21 cellular contexts compared by ENCODE assay signal in genomic region chr1:3162483-3162882, GRCh38.
DNase-seq lines count a peak whose midpoint lies in the region; ATAC-seq and TF ChIP-seq lines count a peak whose summit lies in the region.
"Had no signal": no experiment of that assay in that cellular context is flagged by ENCODE, and none has a peak within 500 bp of the region (broad histone marks: within the 10 kb centered on the region; RNA-seq: fewer than 3 reads in every experiment).

No MANE protein-coding gene starts in this region.

- H3K27ac ChIP-seq in ascending aorta (peak overlapping the region; percentile 75 to 79), dorsolateral prefrontal cortex (peak overlapping the region in 51 of 59 donors; percentile 12 to 92 (median 72))
- H3K27ac ChIP-seq: Peyer's patch had no signal

- H3K36me3 ChIP-seq in ascending aorta = no peaks in the 10 kb centered on the region
- H3K36me3 ChIP-seq: Peyer's patch had no signal

- DNase-seq in ascending aorta (ENCODE audit: low spot score in 2 of 2) (no peak), dorsolateral prefrontal cortex (no peak), progenitor cell of endocrine pancreas (ENCODE audit: low spot score, unreplicated experiment) (no peak), T-helper 1 cell (no peak), MV-4-11 (lab: John Stamatoyannopoulos, UW) (no peak), KBM-7 (no peak)
- DNase-seq: AML-193; COR-L47; DMS153; GOT3; NCI-H1694 treated with DMSO at 0.1 percent for 48 hours; NCI-H2107; NCI-H510A; NCI-H748 treated with DMSO at 0.1 percent for 48 hours; NK-92 treated with Interleukin-12 subunit alpha and Interleukin-12 subunit beta, amount 100 ng/mL, for 24 hours; Peyer's patch had no signal

- peak overlapping the region; percentile 81 for H3K27ac Mint-ChIP-seq in progenitor cell of endocrine pancreas

- H3K9me3 Mint-ChIP-seq in progenitor cell of endocrine pancreas (ENCODE audit: low read depth) = no peaks in the 10 kb centered on the region

- TF ChIP-seq CTCF in ascending aorta (IDR thresholded peaks at IDR 0.05) (no peak), dorsolateral prefrontal cortex (IDR thresholded peaks at IDR 0.05 in 54 of 56, conservative IDR thresholded peaks at IDR 0.05 in 2 of 56; ENCODE audit: low read depth in 1 of 56, partially characterized antibody in 56 of 56) (no peak), progenitor cell of endocrine pancreas (IDR thresholded peaks at IDR 0.05; ENCODE audit: unreplicated experiment) (no peak)

- intact Hi-C loops in ascending aorta (cut with DNase I) (no loop called here), dorsolateral prefrontal cortex (cut with DNase I) (no loop called here)

- peaks cover 3% of the 10 kb centered on the region for H3K27me3 Mint-ChIP-seq in progenitor cell of endocrine pancreas

- H3K4me3 Mint-ChIP-seq in progenitor cell of endocrine pancreas (ENCODE audit: low read depth) = no peak overlapping the region

- H3K4me3 ChIP-seq in ascending aorta (no peak overlapping the region), dorsolateral prefrontal cortex (no peak overlapping the region)
- H3K4me3 ChIP-seq: GM12878, K562, Peyer's patch had no signal

- peaks cover 0 to 30% of the 10 kb centered on the region in 2 donors for H3K4me1 ChIP-seq in ascending aorta
- H3K4me1 ChIP-seq: Peyer's patch had no signal

- peaks cover 5% of the 10 kb centered on the region for H3K36me3 Mint-ChIP-seq in progenitor cell of endocrine pancreas (ENCODE audit: insufficient read depth)

- in situ Hi-C loops in KBM-7 (cut with MboI; ENCODE audit: low pct_unique_long_range_greater_than_20kb, low sequenced_read_pairs) = no loop called here

- no peaks in the 10 kb centered on the region for H3K9me3 ChIP-seq in ascending aorta
- H3K9me3 ChIP-seq: Peyer's patch had no signal

- peaks cover 4% of the 10 kb centered on the region for H3K4me1 Mint-ChIP-seq in progenitor cell of endocrine pancreas (ENCODE audit: low read depth)

- ATAC-seq in HG02885 (IDR thresholded peaks at IDR 0.05; ENCODE audit: poor library complexity, unreplicated experiment) = no peak
- ATAC-seq: GM12878, HCT116, K562, Right ventricle myocardium inferior had no signal

- H3K27me3 ChIP-seq in ascending aorta (no peaks in the 10 kb centered on the region), dorsolateral prefrontal cortex (peaks cover 0 to 35% (median 10%) of the 10 kb centered on the region in 45 donors)
- H3K27me3 ChIP-seq: Peyer's patch had no signal
